In the genomic region with DNA sequence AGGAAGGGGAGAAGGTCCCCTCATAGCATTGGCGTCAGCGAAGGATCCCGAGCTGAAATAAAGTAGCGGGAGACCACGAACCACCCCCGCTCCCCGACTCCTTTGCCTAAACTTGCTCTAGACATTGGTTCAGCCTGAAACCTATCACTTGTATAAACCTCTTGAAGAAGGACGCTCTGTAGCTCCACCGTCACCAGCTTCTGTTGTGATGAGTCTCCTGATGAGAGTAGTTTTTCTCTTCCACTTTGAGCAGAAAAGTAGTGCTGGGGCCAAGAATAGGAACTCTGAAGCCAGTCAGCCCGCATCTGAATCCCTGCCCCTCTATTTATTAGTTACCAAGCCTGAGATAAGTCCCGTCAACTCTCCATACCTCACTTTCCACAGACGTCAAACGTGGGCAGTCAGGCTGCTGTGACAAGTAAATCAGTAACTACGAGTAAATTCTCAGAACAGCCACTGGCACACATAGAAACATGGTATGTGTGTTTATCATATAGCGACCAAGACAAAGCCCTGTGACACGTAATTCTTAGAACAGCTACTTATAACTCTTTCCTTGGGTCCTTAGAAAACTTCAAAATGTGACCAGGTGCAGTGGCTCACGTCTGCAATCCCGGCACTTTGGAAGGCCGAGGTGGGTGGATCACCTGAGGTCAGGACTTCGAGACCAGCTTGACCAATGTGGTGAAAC, we compare ENCODE assay signal across 1 cellular context.
TF ChIP-seq lines count a peak whose summit lies in the region.

No MANE protein-coding gene starts in this region.

TF ChIP-seq in GM12878, 131 proteins besides CTCF, POLR2A, EP300 and RAD21 (continued from another document and continues in another):
- TF ChIP-seq, protein P1, sequence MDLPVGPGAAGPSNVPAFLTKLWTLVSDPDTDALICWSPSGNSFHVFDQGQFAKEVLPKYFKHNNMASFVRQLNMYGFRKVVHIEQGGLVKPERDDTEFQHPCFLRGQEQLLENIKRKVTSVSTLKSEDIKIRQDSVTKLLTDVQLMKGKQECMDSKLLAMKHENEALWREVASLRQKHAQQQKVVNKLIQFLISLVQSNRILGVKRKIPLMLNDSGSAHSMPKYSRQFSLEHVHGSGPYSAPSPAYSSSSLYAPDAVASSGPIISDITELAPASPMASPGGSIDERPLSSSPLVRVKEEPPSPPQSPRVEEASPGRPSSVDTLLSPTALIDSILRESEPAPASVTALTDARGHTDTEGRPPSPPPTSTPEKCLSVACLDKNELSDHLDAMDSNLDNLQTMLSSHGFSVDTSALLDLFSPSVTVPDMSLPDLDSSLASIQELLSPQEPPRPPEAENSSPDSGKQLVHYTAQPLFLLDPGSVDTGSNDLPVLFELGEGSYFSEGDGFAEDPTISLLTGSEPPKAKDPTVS (IDR thresholded peaks at IDR 0.05; ENCODE audit: low read depth, low read length): no peak
- no peak for TF ChIP-seq FOXK2 (IDR thresholded peaks at IDR 0.05)
- no peak for TF ChIP-seq CBX5 (IDR thresholded peaks at IDR 0.05; ENCODE audit: low read depth)
- TF ChIP-seq YBX1 (IDR thresholded peaks at IDR 0.05): no peak
- no peak for TF ChIP-seq ZZZ3 (IDR thresholded peaks at IDR 0.05; ENCODE audit: control insufficient read depth, insufficient read length, low read depth)
- TF ChIP-seq ESRRA (IDR thresholded peaks at IDR 0.05; ENCODE audit: low read length): no peak
- no peak for TF ChIP-seq BRCA1 (IDR thresholded peaks at IDR 0.05; ENCODE audit: low read depth, low read length)
- TF ChIP-seq, protein P2, sequence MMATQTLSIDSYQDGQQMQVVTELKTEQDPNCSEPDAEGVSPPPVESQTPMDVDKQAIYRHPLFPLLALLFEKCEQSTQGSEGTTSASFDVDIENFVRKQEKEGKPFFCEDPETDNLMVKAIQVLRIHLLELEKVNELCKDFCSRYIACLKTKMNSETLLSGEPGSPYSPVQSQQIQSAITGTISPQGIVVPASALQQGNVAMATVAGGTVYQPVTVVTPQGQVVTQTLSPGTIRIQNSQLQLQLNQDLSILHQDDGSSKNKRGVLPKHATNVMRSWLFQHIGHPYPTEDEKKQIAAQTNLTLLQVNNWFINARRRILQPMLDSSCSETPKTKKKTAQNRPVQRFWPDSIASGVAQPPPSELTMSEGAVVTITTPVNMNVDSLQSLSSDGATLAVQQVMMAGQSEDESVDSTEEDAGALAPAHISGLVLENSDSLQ (IDR thresholded peaks at IDR 0.05): peak; percentile 61
- no peak for TF ChIP-seq SP1 (IDR thresholded peaks at IDR 0.05; ENCODE audit: low read depth, low read length)
- TF ChIP-seq BHLHE40 (IDR thresholded peaks at IDR 0.05; ENCODE audit: borderline replicate concordance in 1 of 2, low read depth in 2 of 2, low read length in 1 of 2): peak in 1 of 2 experiments; percentile 85; a peak in 3 of 4 replicates
- TF ChIP-seq PML (IDR thresholded peaks at IDR 0.05; ENCODE audit: low read length): no peak
- TF ChIP-seq BMI1 (IDR thresholded peaks at IDR 0.05; ENCODE audit: borderline replicate concordance): no peak; the same call in 1 of the 2 replicates
- TF ChIP-seq, protein P3, sequence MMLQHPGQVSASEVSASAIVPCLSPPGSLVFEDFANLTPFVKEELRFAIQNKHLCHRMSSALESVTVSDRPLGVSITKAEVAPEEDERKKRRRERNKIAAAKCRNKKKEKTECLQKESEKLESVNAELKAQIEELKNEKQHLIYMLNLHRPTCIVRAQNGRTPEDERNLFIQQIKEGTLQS (IDR thresholded peaks at IDR 0.05; ENCODE audit: borderline replicate concordance, extremely low read depth, low read depth, low read length): no peak
- TF ChIP-seq, protein P4, sequence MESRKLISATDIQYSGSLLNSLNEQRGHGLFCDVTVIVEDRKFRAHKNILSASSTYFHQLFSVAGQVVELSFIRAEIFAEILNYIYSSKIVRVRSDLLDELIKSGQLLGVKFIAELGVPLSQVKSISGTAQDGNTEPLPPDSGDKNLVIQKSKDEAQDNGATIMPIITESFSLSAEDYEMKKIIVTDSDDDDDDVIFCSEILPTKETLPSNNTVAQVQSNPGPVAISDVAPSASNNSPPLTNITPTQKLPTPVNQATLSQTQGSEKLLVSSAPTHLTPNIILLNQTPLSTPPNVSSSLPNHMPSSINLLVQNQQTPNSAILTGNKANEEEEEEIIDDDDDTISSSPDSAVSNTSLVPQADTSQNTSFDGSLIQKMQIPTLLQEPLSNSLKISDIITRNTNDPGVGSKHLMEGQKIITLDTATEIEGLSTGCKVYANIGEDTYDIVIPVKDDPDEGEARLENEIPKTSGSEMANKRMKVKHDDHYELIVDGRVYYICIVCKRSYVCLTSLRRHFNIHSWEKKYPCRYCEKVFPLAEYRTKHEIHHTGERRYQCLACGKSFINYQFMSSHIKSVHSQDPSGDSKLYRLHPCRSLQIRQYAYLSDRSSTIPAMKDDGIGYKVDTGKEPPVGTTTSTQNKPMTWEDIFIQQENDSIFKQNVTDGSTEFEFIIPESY (IDR thresholded peaks at IDR 0.05): 0 out of 2 replicates have a peak, but pooled peaks have one; percentile 29
- no peak for TF ChIP-seq SREBF2 (IDR thresholded peaks at IDR 0.05; ENCODE audit: low read length)
- TF ChIP-seq FOXM1 (IDR thresholded peaks at IDR 0.05; ENCODE audit: low read depth, low read length): no peak
- TF ChIP-seq RUNX3 (IDR thresholded peaks at IDR 0.05; ENCODE audit: low read length): no peak
- TF ChIP-seq, protein P5, sequence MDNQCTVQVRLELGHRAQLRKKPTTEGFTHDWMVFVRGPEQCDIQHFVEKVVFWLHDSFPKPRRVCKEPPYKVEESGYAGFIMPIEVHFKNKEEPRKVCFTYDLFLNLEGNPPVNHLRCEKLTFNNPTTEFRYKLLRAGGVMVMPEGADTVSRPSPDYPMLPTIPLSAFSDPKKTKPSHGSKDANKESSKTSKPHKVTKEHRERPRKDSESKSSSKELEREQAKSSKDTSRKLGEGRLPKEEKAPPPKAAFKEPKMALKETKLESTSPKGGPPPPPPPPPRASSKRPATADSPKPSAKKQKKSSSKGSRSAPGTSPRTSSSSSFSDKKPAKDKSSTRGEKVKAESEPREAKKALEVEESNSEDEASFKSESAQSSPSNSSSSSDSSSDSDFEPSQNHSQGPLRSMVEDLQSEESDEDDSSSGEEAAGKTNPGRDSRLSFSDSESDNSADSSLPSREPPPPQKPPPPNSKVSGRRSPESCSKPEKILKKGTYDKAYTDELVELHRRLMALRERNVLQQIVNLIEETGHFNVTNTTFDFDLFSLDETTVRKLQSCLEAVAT (IDR thresholded peaks at IDR 0.05): peak; percentile 71
- TF ChIP-seq ZNF217 (IDR thresholded peaks at IDR 0.05): 0 out of 2 replicates have a peak, but pooled peaks have one; percentile 19
- TF ChIP-seq, protein P6, sequence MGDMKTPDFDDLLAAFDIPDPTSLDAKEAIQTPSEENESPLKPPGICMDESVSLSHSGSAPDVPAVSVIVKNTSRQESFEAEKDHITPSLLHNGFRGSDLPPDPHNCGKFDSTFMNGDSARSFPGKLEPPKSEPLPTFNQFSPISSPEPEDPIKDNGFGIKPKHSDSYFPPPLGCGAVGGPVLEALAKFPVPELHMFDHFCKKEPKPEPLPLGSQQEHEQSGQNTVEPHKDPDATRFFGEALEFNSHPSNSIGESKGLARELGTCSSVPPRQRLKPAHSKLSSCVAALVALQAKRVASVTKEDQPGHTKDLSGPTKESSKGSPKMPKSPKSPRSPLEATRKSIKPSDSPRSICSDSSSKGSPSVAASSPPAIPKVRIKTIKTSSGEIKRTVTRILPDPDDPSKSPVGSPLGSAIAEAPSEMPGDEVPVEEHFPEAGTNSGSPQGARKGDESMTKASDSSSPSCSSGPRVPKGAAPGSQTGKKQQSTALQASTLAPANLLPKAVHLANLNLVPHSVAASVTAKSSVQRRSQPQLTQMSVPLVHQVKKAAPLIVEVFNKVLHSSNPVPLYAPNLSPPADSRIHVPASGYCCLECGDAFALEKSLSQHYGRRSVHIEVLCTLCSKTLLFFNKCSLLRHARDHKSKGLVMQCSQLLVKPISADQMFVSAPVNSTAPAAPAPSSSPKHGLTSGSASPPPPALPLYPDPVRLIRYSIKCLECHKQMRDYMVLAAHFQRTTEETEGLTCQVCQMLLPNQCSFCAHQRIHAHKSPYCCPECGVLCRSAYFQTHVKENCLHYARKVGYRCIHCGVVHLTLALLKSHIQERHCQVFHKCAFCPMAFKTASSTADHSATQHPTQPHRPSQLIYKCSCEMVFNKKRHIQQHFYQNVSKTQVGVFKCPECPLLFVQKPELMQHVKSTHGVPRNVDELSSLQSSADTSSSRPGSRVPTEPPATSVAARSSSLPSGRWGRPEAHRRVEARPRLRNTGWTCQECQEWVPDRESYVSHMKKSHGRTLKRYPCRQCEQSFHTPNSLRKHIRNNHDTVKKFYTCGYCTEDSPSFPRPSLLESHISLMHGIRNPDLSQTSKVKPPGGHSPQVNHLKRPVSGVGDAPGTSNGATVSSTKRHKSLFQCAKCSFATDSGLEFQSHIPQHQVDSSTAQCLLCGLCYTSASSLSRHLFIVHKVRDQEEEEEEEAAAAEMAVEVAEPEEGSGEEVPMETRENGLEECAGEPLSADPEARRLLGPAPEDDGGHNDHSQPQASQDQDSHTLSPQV (IDR thresholded peaks at IDR 0.05): peak; percentile 76; the same call in 1 of the 2 replicates
- TF ChIP-seq STAT3 (IDR thresholded peaks at IDR 0.05; ENCODE audit: low read depth, low read length): no peak
- TF ChIP-seq TCF12 (IDR thresholded peaks at IDR 0.05; ENCODE audit: low read depth, low read length): no peak
- TF ChIP-seq, protein P7, sequence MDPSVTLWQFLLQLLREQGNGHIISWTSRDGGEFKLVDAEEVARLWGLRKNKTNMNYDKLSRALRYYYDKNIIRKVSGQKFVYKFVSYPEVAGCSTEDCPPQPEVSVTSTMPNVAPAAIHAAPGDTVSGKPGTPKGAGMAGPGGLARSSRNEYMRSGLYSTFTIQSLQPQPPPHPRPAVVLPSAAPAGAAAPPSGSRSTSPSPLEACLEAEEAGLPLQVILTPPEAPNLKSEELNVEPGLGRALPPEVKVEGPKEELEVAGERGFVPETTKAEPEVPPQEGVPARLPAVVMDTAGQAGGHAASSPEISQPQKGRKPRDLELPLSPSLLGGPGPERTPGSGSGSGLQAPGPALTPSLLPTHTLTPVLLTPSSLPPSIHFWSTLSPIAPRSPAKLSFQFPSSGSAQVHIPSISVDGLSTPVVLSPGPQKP (IDR thresholded peaks at IDR 0.05; ENCODE audit: low read depth, low read length): no peak
- no peak for TF ChIP-seq EGR1 (IDR thresholded peaks at IDR 0.05; ENCODE audit: borderline replicate concordance in 1 of 2, low read depth in 2 of 2, low read length in 2 of 2)
- TF ChIP-seq, protein P8, sequence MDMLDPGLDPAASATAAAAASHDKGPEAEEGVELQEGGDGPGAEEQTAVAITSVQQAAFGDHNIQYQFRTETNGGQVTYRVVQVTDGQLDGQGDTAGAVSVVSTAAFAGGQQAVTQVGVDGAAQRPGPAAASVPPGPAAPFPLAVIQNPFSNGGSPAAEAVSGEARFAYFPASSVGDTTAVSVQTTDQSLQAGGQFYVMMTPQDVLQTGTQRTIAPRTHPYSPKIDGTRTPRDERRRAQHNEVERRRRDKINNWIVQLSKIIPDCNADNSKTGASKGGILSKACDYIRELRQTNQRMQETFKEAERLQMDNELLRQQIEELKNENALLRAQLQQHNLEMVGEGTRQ (IDR thresholded peaks at IDR 0.05; ENCODE audit: borderline replicate concordance, low read depth, low read length): no peak
- no peak for TF ChIP-seq SIN3A (IDR thresholded peaks at IDR 0.05; ENCODE audit: low read depth, low read length)
- TF ChIP-seq CBX3 (IDR thresholded peaks at IDR 0.05; ENCODE audit: borderline replicate concordance, low read depth): no peak
- no peak for TF ChIP-seq SMAD5 (IDR thresholded peaks at IDR 0.05; ENCODE audit: low read depth)
- TF ChIP-seq, protein P9, sequence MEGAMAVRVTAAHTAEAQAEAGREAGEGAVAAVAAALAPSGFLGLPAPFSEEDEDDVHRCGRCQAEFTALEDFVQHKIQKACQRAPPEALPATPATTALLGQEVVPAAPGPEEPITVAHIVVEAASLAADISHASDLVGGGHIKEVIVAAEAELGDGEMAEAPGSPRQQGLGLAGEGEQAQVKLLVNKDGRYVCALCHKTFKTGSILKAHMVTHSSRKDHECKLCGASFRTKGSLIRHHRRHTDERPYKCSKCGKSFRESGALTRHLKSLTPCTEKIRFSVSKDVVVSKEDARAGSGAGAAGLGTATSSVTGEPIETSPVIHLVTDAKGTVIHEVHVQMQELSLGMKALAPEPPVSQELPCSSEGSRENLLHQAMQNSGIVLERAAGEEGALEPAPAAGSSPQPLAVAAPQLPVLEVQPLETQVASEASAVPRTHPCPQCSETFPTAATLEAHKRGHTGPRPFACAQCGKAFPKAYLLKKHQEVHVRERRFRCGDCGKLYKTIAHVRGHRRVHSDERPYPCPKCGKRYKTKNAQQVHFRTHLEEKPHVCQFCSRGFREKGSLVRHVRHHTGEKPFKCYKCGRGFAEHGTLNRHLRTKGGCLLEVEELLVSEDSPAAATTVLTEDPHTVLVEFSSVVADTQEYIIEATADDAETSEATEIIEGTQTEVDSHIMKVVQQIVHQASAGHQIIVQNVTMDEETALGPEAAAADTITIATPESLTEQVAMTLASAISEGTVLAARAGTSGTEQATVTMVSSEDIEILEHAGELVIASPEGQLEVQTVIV (IDR thresholded peaks at IDR 0.05; ENCODE audit: borderline replicate concordance, partially characterized antibody): no peak
- no peak for TF ChIP-seq TCF3 (IDR thresholded peaks at IDR 0.05; ENCODE audit: borderline replicate concordance, insufficient read depth, low read depth, low read length)
- TF ChIP-seq, protein P10, sequence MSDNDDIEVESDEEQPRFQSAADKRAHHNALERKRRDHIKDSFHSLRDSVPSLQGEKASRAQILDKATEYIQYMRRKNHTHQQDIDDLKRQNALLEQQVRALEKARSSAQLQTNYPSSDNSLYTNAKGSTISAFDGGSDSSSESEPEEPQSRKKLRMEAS (IDR thresholded peaks at IDR 0.05; ENCODE audit: low read depth, low read length): no peak
- TF ChIP-seq, protein P11, sequence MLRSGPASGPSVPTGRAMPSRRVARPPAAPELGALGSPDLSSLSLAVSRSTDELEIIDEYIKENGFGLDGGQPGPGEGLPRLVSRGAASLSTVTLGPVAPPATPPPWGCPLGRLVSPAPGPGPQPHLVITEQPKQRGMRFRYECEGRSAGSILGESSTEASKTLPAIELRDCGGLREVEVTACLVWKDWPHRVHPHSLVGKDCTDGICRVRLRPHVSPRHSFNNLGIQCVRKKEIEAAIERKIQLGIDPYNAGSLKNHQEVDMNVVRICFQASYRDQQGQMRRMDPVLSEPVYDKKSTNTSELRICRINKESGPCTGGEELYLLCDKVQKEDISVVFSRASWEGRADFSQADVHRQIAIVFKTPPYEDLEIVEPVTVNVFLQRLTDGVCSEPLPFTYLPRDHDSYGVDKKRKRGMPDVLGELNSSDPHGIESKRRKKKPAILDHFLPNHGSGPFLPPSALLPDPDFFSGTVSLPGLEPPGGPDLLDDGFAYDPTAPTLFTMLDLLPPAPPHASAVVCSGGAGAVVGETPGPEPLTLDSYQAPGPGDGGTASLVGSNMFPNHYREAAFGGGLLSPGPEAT (IDR thresholded peaks at IDR 0.05; ENCODE audit: low read depth): peak; percentile 84; the same call in 1 of the 2 replicates
- 0 out of 2 replicates have a peak, but pooled peaks have one; percentile 30 for TF ChIP-seq PAX5 (IDR thresholded peaks at IDR 0.05; ENCODE audit: borderline replicate concordance, low read depth, low read length)
- TF ChIP-seq, protein P12, sequence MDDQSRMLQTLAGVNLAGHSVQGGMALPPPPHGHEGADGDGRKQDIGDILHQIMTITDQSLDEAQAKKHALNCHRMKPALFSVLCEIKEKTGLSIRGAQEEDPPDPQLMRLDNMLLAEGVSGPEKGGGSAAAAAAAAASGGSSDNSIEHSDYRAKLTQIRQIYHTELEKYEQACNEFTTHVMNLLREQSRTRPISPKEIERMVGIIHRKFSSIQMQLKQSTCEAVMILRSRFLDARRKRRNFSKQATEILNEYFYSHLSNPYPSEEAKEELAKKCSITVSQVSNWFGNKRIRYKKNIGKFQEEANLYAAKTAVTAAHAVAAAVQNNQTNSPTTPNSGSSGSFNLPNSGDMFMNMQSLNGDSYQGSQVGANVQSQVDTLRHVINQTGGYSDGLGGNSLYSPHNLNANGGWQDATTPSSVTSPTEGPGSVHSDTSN (IDR thresholded peaks at IDR 0.05; ENCODE audit: insufficient replicate concordance, low read depth, low read length): no peak
- no peak for TF ChIP-seq CREB1 (IDR thresholded peaks at IDR 0.05; ENCODE audit: low read depth)
- TF ChIP-seq LARP7 (IDR thresholded peaks at IDR 0.05): no peak
- peak; percentile 91 for TF ChIP-seq NR2F1 (conservative IDR thresholded peaks at IDR 0.05)
